Comparison of ENCODE assay signal across 2 cellular contexts in genomic region chr1:75797273-75797588, GRCh38.
A peak's percentile ranks its signal among the peaks of the same experiment; 100 is the strongest.
TF ChIP-seq lines count a peak whose summit lies in the region.

No MANE protein-coding gene starts in this region.

TF ChIP-seq in SK-N-SH, 30 proteins besides CTCF, POLR2A, EP300 and RAD21:
- TF ChIP-seq POLR2AphosphoS5 (IDR thresholded peaks at IDR 0.05; ENCODE audit: low read depth, low read length) (peak; percentile 55), GATA2 (CRISPR knock-in tag; IDR thresholded peaks at IDR 0.05) (no peak), TAF1 (IDR thresholded peaks at IDR 0.05; ENCODE audit: borderline replicate concordance, low read depth, low read length) (no peak)
TF ChIP-seq in SK-N-SH: peak in this region for 1.

TF ChIP-seq in HepG2, 621 proteins besides CTCF, POLR2A, EP300 and RAD21:
- no peak for TF ChIP-seq ZFP36 (IDR thresholded peaks at IDR 0.05; ENCODE audit: borderline replicate concordance, low read depth, low read length, partially characterized antibody)
- TF ChIP-seq SNAPC2 (CRISPR knock-in tag; IDR thresholded peaks at IDR 0.05): no peak
- TF ChIP-seq SRSF4 (IDR thresholded peaks at IDR 0.05; ENCODE audit: low read depth, low read length, poor library complexity, severe bottlenecking): peak; percentile 23
- peak; percentile 7; the same call in 1 of the 2 replicates for TF ChIP-seq PAF1 (CRISPR knock-in tag; IDR thresholded peaks at IDR 0.05)
- TF ChIP-seq HNF1B (CRISPR knock-in tag; IDR thresholded peaks at IDR 0.05): no peak
- no peak for TF ChIP-seq ZXDC (CRISPR knock-in tag; IDR thresholded peaks at IDR 0.05)
- no peak for TF ChIP-seq ZSCAN29 (CRISPR knock-in tag; conservative IDR thresholded peaks at IDR 0.05)
- TF ChIP-seq JUNB (CRISPR knock-in tag; IDR thresholded peaks at IDR 0.05; ENCODE audit: borderline replicate concordance): no peak
- TF ChIP-seq POLR2G (IDR thresholded peaks at IDR 0.05; ENCODE audit: low read depth, low read length): peak; percentile 52
- no peak for TF ChIP-seq ZNF101 (CRISPR knock-in tag; IDR thresholded peaks at IDR 0.05; ENCODE audit: borderline replicate concordance, low read depth)
